In the genomic region with DNA sequence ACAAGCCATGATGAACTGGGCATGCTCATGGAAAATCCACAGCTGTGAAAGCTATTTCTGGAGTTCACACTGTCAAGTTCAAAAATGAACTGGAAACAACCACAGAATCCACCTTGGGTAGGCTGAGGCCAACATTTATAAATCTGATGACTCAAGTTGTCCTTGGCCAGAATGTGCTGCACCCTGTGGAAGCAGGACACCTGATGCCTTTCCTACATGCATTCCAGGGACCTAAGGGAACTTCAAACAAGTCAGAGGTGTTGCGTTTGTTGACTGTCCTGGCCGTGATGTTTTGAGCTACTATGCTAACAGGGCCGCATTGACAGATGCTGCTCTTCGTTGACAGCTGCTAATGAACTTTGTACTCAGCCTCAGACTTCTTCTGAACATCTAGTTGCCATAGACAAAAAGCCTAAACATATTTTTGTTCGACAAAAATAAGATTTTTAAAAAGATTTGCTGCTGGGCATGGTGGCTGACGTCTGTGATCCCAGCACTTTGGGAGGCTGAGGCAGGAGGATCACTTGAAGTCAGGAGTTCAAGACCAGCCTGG, we compare ENCODE assay signal across 18 cellular contexts.
A peak's percentile ranks its signal among the peaks of the same experiment; 100 is the strongest.
DNase-seq lines count a peak whose midpoint lies in the region; ATAC-seq and TF ChIP-seq lines count a peak whose summit lies in the region.
"Had no signal": no experiment of that assay in that cellular context is flagged by ENCODE, and none has a peak within 500 bp of the region (broad histone marks: within the 10 kb centered on the region; RNA-seq: fewer than 3 reads in every experiment).

No MANE protein-coding gene starts in this region.

- ATAC-seq in right lobe of liver: peak; percentile 91 to 95 (median 94)
- ATAC-seq: natural killer cell treated with Interleukin-12 subunit alpha and Interleukin-12 subunit beta and Interleukin-15 and Interleukin-18, amount 100 ng/mL, for 72 hours had no signal

- POLR2A ChIA-PET in MCF 10A (lab: Yijun Ruan, JAX): interaction anchor here (0.6 to 10.9 kb wide), 22 partner anchors 12 to 185 kb away, joined by 3 to 107 read pairs (median 4); no protein-coding TSS in a partner anchor

- H3K27me3 ChIP-seq in breast epithelium (no peaks in the 10 kb centered on the region), mammary epithelial cell (ENCODE audit: insufficient read depth, low read length) (no peaks in the 10 kb centered on the region), right lobe of liver (no peaks in the 10 kb centered on the region), suprapubic skin (no peaks in the 10 kb centered on the region)

- no peak overlapping the region for H3K4me3 ChIP-seq in breast epithelium
- no peak overlapping the region for H3K4me3 ChIP-seq in mammary epithelial cell (replicated peaks in 1 of 3; ENCODE audit: insufficient read depth in 1 of 3, low read depth in 2 of 3, low read length in 3 of 3)
- no peak overlapping the region for H3K4me3 ChIP-seq in right lobe of liver
- H3K4me3 ChIP-seq in suprapubic skin: no peak overlapping the region
- H3K4me3 ChIP-seq: lung had no signal

- H3K4me1 ChIP-seq in breast epithelium: no peaks in the 10 kb centered on the region
- H3K4me1 ChIP-seq in mammary epithelial cell (ENCODE audit: insufficient read depth, low read length): peaks cover 8% of the 10 kb centered on the region
- peaks cover 0 to 12% (median 5%) of the 10 kb centered on the region in 4 donors for H3K4me1 ChIP-seq in right lobe of liver
- H3K4me1 ChIP-seq in suprapubic skin: no peaks in the 10 kb centered on the region

- H3K36me3 ChIP-seq in breast epithelium (no peaks in the 10 kb centered on the region), mammary epithelial cell (ENCODE audit: insufficient read depth, low read length) (no peaks in the 10 kb centered on the region), right lobe of liver (no peaks in the 10 kb centered on the region), suprapubic skin (no peaks in the 10 kb centered on the region)

- BruUV-seq in MCF 10A (replicated peaks; lab: Mats Ljungman, UMichigan): no TSS peak
- no TSS peak for BruUV-seq in mammary epithelial cell (replicated peaks; lab: Mats Ljungman, UMichigan)

- WGBS in mammary epithelial cell (ENCODE audit: low coverage, missing lambda C conversion rate): 97% methylated on average over 6 of the region's 6 CpGs
- WGBS in right lobe of liver (ENCODE audit: insufficient coverage, low coverage, low lambda C conversion rate, missing lambda C conversion rate): 32% methylated on average over 6 of the region's 6 CpGs
- 82% methylated on average over 6 of the region's 6 CpGs for WGBS in suprapubic skin

- peaks cover 21% of the 10 kb centered on the region for H3K4me1 Mint-ChIP-seq in MCF 10A (ENCODE audit: insufficient read depth, unreplicated experiment)

- intact Hi-C loops in MCF 10A (cut with micrococcal nuclease): no loop called here
- intact Hi-C loops in breast epithelium (cut with DNase I; ENCODE audit: low total_unique reads): no loop called here
- intact Hi-C loops in mammary epithelial cell (cut with micrococcal nuclease): no loop called here
- intact Hi-C loops in right lobe of liver (cut with DNase I): no loop called here

- CTCF ChIA-PET in MCF 10A (lab: Yijun Ruan, JAX) (interaction anchor here (0.7 to 1.2 kb wide), 5 partner anchors 9 to 125 kb away, joined by 3 to 5 read pairs (median 3); no protein-coding TSS in a partner anchor), mammary epithelial cell (lab: Charles Lee; ENCODE audit: low non-redundant PET) (no interaction called here)

- no peaks in the 10 kb centered on the region for H3K79me2 ChIP-seq in mammary epithelial cell (ENCODE audit: insufficient read depth, low read length)

- no peaks in the 10 kb centered on the region for H3K9me3 ChIP-seq in breast epithelium
- H3K9me3 ChIP-seq in mammary epithelial cell (replicated peaks; ENCODE audit: insufficient read depth, low read length): no peaks in the 10 kb centered on the region
- H3K9me3 ChIP-seq in right lobe of liver: no peaks in the 10 kb centered on the region
- no peaks in the 10 kb centered on the region for H3K9me3 ChIP-seq in suprapubic skin

- peak; percentile 79 for TF ChIP-seq EP300 in suprapubic skin (IDR thresholded peaks at IDR 0.05)

- H3K27me3 Mint-ChIP-seq in MCF 10A (ENCODE audit: insufficient read depth, unreplicated experiment): no peaks in the 10 kb centered on the region
- H3K27me3 Mint-ChIP-seq: type B pancreatic cell had no signal

- peak overlapping the region; percentile 91 for H3K27ac Mint-ChIP-seq in MCF 10A (ENCODE audit: low read depth, unreplicated experiment)
- H3K27ac Mint-ChIP-seq: natural killer cell treated with Interleukin-12 subunit alpha and Interleukin-12 subunit beta and Interleukin-15 and Interleukin-18, amount 100 ng/mL, for 72 hours; type B pancreatic cell had no signal

- dilution Hi-C loops in mammary epithelial cell (cut with HindIII; ENCODE audit: low sequenced_read_pairs): no loop called here

- H3K4me2 ChIP-seq in mammary epithelial cell (ENCODE audit: insufficient read depth, low read depth, low read length): no peak overlapping the region

- H3K9me3 Mint-ChIP-seq in MCF 10A (ENCODE audit: unreplicated experiment): no peaks in the 10 kb centered on the region
- H3K9me3 Mint-ChIP-seq: natural killer cell treated with Interleukin-12 subunit alpha and Interleukin-12 subunit beta and Interleukin-15 and Interleukin-18, amount 100 ng/mL, for 72 hours had no signal

- no peak overlapping the region for H3K4me3 Mint-ChIP-seq in MCF 10A (ENCODE audit: unreplicated experiment)
- H3K4me3 Mint-ChIP-seq: natural killer cell treated with Interleukin-12 subunit alpha and Interleukin-12 subunit beta and Interleukin-15 and Interleukin-18, amount 100 ng/mL, for 72 hours; type B pancreatic cell had no signal

- in situ Hi-C loops in mammary epithelial cell (cut with MboI; ENCODE audit: low sequenced_read_pairs in 2 of 2): no loop called here

- H3K27ac ChIP-seq in breast epithelium: no peak overlapping the region
- H3K27ac ChIP-seq in mammary epithelial cell (ENCODE audit: insufficient read depth, low read depth, low read length): no peak overlapping the region
- H3K27ac ChIP-seq in right lobe of liver: peak overlapping the region; percentile 65 to 76 (median 73)
- H3K27ac ChIP-seq in suprapubic skin: no peak overlapping the region
- H3K27ac ChIP-seq: VCaP had no signal

- TF ChIP-seq CTCF in MCF 10A (IDR thresholded peaks at IDR 0.05; ENCODE audit: unreplicated experiment) (no peak), breast epithelium (IDR thresholded peaks at IDR 0.05) (no peak), mammary epithelial cell (conservative IDR thresholded peaks at IDR 0.05 in 1 of 2, IDR thresholded peaks at IDR 0.05 in 1 of 2; ENCODE audit: extremely low read depth in 1 of 2, insufficient read depth in 1 of 2, low read depth in 1 of 2, low read length in 2 of 2) (no peak), right lobe of liver (IDR thresholded peaks at IDR 0.05) (no peak), suprapubic skin (IDR thresholded peaks at IDR 0.05) (no peak)

- H3K9ac ChIP-seq in mammary epithelial cell (ENCODE audit: insufficient read depth, low read length): no peak overlapping the region

- no peaks in the 10 kb centered on the region for H4K20me1 ChIP-seq in mammary epithelial cell (ENCODE audit: insufficient read depth, low read length)

- TF ChIP-seq POLR2A in breast epithelium (IDR thresholded peaks at IDR 0.05) (no peak), right lobe of liver (IDR thresholded peaks at IDR 0.05) (no peak), suprapubic skin (IDR thresholded peaks at IDR 0.05) (no peak)

- peak; percentile 70 for DNase-seq in MCF 10A (ENCODE audit: unreplicated experiment)
- DNase-seq in breast epithelium (ENCODE audit: low spot score in 2 of 2): no peak
- DNase-seq in mammary epithelial cell: peak; percentile 59
- DNase-seq in right lobe of liver: peak in 2 of 3 donors; percentile 72 to 74
- DNase-seq in suprapubic skin (ENCODE audit: low spot score in 2 of 2): no peak
- no peak for DNase-seq in retina
- no peak for DNase-seq in activated CD8-positive, alpha-beta memory T cell treated with anti-CD3 and anti-CD28 coated beads, Interleukin-2, amount 50 U/mL, for 48 hours
- no peak for DNase-seq in NCI-H1417 treated with DMSO at 0.1 percent for 48 hours (lab: John Stamatoyannopoulos, UW)
- DNase-seq: 8988T; activated effector memory CD4-positive, alpha-beta T cell treated with Interleukin-2 at 50 U/mL for 16 hours; anterior cingulate cortex; NCI-H187 treated with DMSO at 0.1 percent for 48 hours; NCI-H510A; stimulated activated CD4-positive, alpha-beta T cell treated with anti-CD3 and anti-CD28 coated beads, Interleukin-4, amount 100 ng/mL, for 1 hour had no signal

- no peaks in the 10 kb centered on the region for H3K36me3 Mint-ChIP-seq in MCF 10A (ENCODE audit: insufficient read depth, unreplicated experiment)
- H3K36me3 Mint-ChIP-seq: natural killer cell treated with Interleukin-12 subunit alpha and Interleukin-12 subunit beta and Interleukin-15 and Interleukin-18, amount 100 ng/mL, for 72 hours had no signal

- no peak overlapping the region for H2AFZ ChIP-seq in mammary epithelial cell (ENCODE audit: low read depth, low read length)

Comparison
In these comparisons a context has a peak if more than half of its experiments do, and no peak if none do; other contexts are left out.
1. DNase-seq: peak in MCF 10A (single experiment), mammary epithelial cell (single experiment) and right lobe of liver (2 of 3); none in breast epithelium (0 of 2), suprapubic skin (0 of 2), retina (single experiment), activated CD8-positive, alpha-beta memory T cell treated with anti-CD3 and anti-CD28 coated beads, Interleukin-2, amount 50 U/mL, for 48 hours (single experiment) and NCI-H1417 treated with DMSO at 0.1 percent for 48 hours (single experiment).
2. H3K27ac ChIP-seq: peak in right lobe of liver (3 of 3); none in breast epithelium (0 of 2), mammary epithelial cell (single experiment) and suprapubic skin (single experiment).